ENCODE assay signal across 24 cellular contexts in genomic region chr6:166595949-166596348, GRCh38. TPM values are rescaled to one million over a fixed set of nuclear protein-coding genes. Genes with fewer than 3 reads are reported as not detected.
DNase-seq lines count a peak whose midpoint lies in the region; ATAC-seq and TF ChIP-seq lines count a peak whose summit lies in the region.
"Had no signal": no experiment of that assay in that cellular context is flagged by ENCODE, and none has a peak within 500 bp of the region (broad histone marks: within the 10 kb centered on the region; RNA-seq: fewer than 3 reads in every experiment).

No MANE protein-coding gene starts in this region.

- WGBS in SK-N-SH (ENCODE audit: low lambda C conversion rate): 82% methylated on average over 6 of the region's 6 CpGs
- 86 to 95% methylated on average over 6 of the region's 6 CpGs for WGBS in gastroesophageal sphincter (ENCODE audit: low coverage in 1 of 2), 2 donors
- 46 to 75% methylated on average over 6 of the region's 6 CpGs for WGBS in sigmoid colon, 2 donors

- H3K79me2 ChIP-seq in SK-N-SH (ENCODE audit: insufficient read depth): peaks cover 80% of the 10 kb centered on the region

- peak overlapping the region; percentile 69 for H3K9ac ChIP-seq in SK-N-SH

- intact Hi-C loops in sigmoid colon (cut with DNase I): loop anchor here (5.0 kb wide), 1 partner anchor 39 kb away; no protein-coding TSS in a partner anchor

- peaks cover 39 to 59% of the 10 kb centered on the region in 2 experiments for H3K4me1 ChIP-seq in SK-N-SH (ENCODE audit: control insufficient read depth in 1 of 2, insufficient read depth in 2 of 2, low read depth in 1 of 2, low read length in 1 of 2)
- H3K4me1 ChIP-seq in gastroesophageal sphincter: peaks cover 3 to 42% (median 17%) of the 10 kb centered on the region in 3 donors
- H3K4me1 ChIP-seq in sigmoid colon: peaks cover 0 to 51% (median 33%) of the 10 kb centered on the region in 4 donors
- H3K4me1 ChIP-seq: A549 had no signal

- CTCF ChIA-PET in AG04450 (lab: Charles Lee) (no interaction called here), SK-N-SH (lab: Yijun Ruan, JAX) (no interaction called here), GM10248 (lab: Yijun Ruan, JAX) (no interaction called here)

- TF ChIP-seq POLR2A in gastroesophageal sphincter (IDR thresholded peaks at IDR 0.05): no peak
- TF ChIP-seq POLR2A in sigmoid colon (IDR thresholded peaks at IDR 0.05): no peak

- TF ChIP-seq CTCF in AG04450 (IDR thresholded peaks at IDR 0.05; ENCODE audit: low read depth, low read length): no peak
- TF ChIP-seq CTCF in SK-N-SH (IDR thresholded peaks at IDR 0.05): no peak
- no peak for TF ChIP-seq CTCF in gastroesophageal sphincter (IDR thresholded peaks at IDR 0.05)
- TF ChIP-seq CTCF in sigmoid colon (IDR thresholded peaks at IDR 0.05): no peak
- TF ChIP-seq CTCF in GM10248 (IDR thresholded peaks at IDR 0.05; ENCODE audit: control extremely low read depth, extremely low read depth, low read depth, missing control alignments): no peak

- H3K9me3 ChIP-seq in AG04450 (ENCODE audit: control insufficient read depth, insufficient read depth, low read length): no peaks in the 10 kb centered on the region; the same call in 1 of the 2 replicates
- no peaks in the 10 kb centered on the region for H3K9me3 ChIP-seq in SK-N-SH
- H3K9me3 ChIP-seq in gastroesophageal sphincter: no peaks in the 10 kb centered on the region
- no peaks in the 10 kb centered on the region for H3K9me3 ChIP-seq in sigmoid colon
- H3K9me3 ChIP-seq: A549, pancreas, right atrium auricular region had no signal

- H3K4me2 ChIP-seq in SK-N-SH: peak overlapping the region; percentile 48
- H3K4me2 ChIP-seq: A549 had no signal

- H3K9me2 ChIP-seq in SK-N-SH: no peaks in the 10 kb centered on the region

- POLR2A ChIA-PET in AG04450 (lab: Yijun Ruan, JAX) (interaction anchor here (1.2 to 1.6 kb wide), 4 partner anchors 11 to 130 kb away, joined by 4 to 7 read pairs (median 4); partner anchors contain the start of gene RPS6KA2), SK-N-SH (lab: Yijun Ruan, JAX) (no interaction called here), GM10248 (lab: Yijun Ruan, JAX) (no interaction called here)

- H3K27ac ChIP-seq in AG04450 (ENCODE audit: low read depth, low read length) (peak overlapping the region; percentile 85), SK-N-SH (ENCODE audit: low read depth in 2 of 2, low read length in 1 of 2) (peak overlapping the region; percentile 78 to 100), gastroesophageal sphincter (peak overlapping the region in 3 of 4 donors; percentile 3 to 78 (median 74)), sigmoid colon (peak overlapping the region in 3 of 4 donors; percentile 49 to 83 (median 61))
- H3K27ac ChIP-seq: A549, cardiac muscle cell, pancreas, right atrium auricular region, SK-N-MC, WERI-Rb-1 had no signal

- H2AFZ ChIP-seq in SK-N-SH (ENCODE audit: low read depth): no peak overlapping the region

- H3F3A ChIP-seq in SK-N-SH (replicated peaks; ENCODE audit: insufficient read depth): peaks cover 40% of the 10 kb centered on the region

- H3K4me3 ChIP-seq in AG04450 (ENCODE audit: low read depth, low read length) (no peak overlapping the region), SK-N-SH (ENCODE audit: low read depth in 2 of 2, low read length in 1 of 2) (no peak overlapping the region), gastroesophageal sphincter (no peak overlapping the region), sigmoid colon (no peak overlapping the region)
- H3K4me3 ChIP-seq: A549, cardiac muscle cell, pancreas, right atrium auricular region, SK-N-MC had no signal

- DNase-seq in AG04450 (ENCODE audit: low read depth, low spot score) (no peak), SK-N-SH (no peak), sigmoid colon (no peak), GM10248 (ENCODE audit: extremely low spot score) (no peak), kidney glomerular epithelial cell (lab: John Stamatoyannopoulos, UW) (no peak)
- DNase-seq: activated CD4-positive, alpha-beta T cell treated with anti-CD3 and anti-CD28 coated beads, Interleukin-2, amount 10 ng/mL, durations not matched to agents 7 days and 5 days; activated naive CD4-positive, alpha-beta T cell treated with anti-CD3 and anti-CD28 coated beads, Interleukin-2, amount 50 U/mL, for 16 hours; DMS79 treated with DMSO at 0.1 percent for 48 hours; GOT3; natural killer cell; NCI-H1048; NCI-H187; NCI-H2171 treated with DMSO at 0.1 percent for 48 hours; NCI-H524 treated with DMSO at 0.1 percent for 48 hours; pancreas; stimulated activated CD8-positive, alpha-beta memory T cell treated with anti-CD3 and anti-CD28 coated beads, Interleukin-4, amount 100 ng/mL, for 48 hours; WERI-Rb-1 had no signal

- TF ChIP-seq EP300 in SK-N-SH (IDR thresholded peaks at IDR 0.05; ENCODE audit: borderline replicate concordance in 1 of 2, low read depth in 1 of 2, low read length in 1 of 2): no peak
- no peak for TF ChIP-seq EP300 in gastroesophageal sphincter (IDR thresholded peaks at IDR 0.05)
- TF ChIP-seq EP300 in sigmoid colon (IDR thresholded peaks at IDR 0.05): no peak

- H3K27me3 ChIP-seq in AG04450 (ENCODE audit: control insufficient read depth, insufficient read depth, low read length): no peaks in the 10 kb centered on the region
- no peaks in the 10 kb centered on the region for H3K27me3 ChIP-seq in SK-N-SH (ENCODE audit: insufficient read depth)
- H3K27me3 ChIP-seq in gastroesophageal sphincter: no peaks in the 10 kb centered on the region
- no peaks in the 10 kb centered on the region for H3K27me3 ChIP-seq in sigmoid colon
- H3K27me3 ChIP-seq: cardiac muscle cell, pancreas, right atrium auricular region had no signal

- ATAC-seq in gastroesophageal sphincter: no peak
- ATAC-seq in HG03097 (IDR thresholded peaks at IDR 0.05; ENCODE audit: low FRiP score, unreplicated experiment): no peak
- no peak for ATAC-seq in GM21528 (IDR thresholded peaks at IDR 0.05; ENCODE audit: low FRiP score, unreplicated experiment)
- ATAC-seq: A549, natural killer cell, pancreas had no signal

- no peak for TF ChIP-seq RAD21 in SK-N-SH (IDR thresholded peaks at IDR 0.05; ENCODE audit: low read length)

- H4K20me1 ChIP-seq in SK-N-SH (ENCODE audit: insufficient read depth): no peaks in the 10 kb centered on the region

- H3K36me3 ChIP-seq in SK-N-SH (replicated peaks in 1 of 2; ENCODE audit: control insufficient read depth in 1 of 2, insufficient read depth in 2 of 2, low read length in 1 of 2): peaks cover 0 to 8% of the 10 kb centered on the region in 2 experiments
- no peaks in the 10 kb centered on the region for H3K36me3 ChIP-seq in gastroesophageal sphincter
- no peaks in the 10 kb centered on the region for H3K36me3 ChIP-seq in sigmoid colon
- H3K36me3 ChIP-seq: cardiac muscle cell, pancreas, right atrium auricular region, WERI-Rb-1 had no signal

TF ChIP-seq in SK-N-SH, 30 proteins besides CTCF, POLR2A, EP300 and RAD21 (continues in another document):
- no peak for TF ChIP-seq JUND (IDR thresholded peaks at IDR 0.05)
- no peak for TF ChIP-seq FOXJ3 (CRISPR knock-in tag; IDR thresholded peaks at IDR 0.05)
- no peak for TF ChIP-seq RXRA (IDR thresholded peaks at IDR 0.05; ENCODE audit: borderline replicate concordance, low read depth)
- TF ChIP-seq SIN3A (IDR thresholded peaks at IDR 0.05; ENCODE audit: borderline replicate concordance, low read depth, low read length): no peak
- TF ChIP-seq USF2 (IDR thresholded peaks at IDR 0.05; ENCODE audit: borderline replicate concordance, low read depth, low read length): no peak
- TF ChIP-seq MEF2A (IDR thresholded peaks at IDR 0.05; ENCODE audit: borderline replicate concordance, low read depth): no peak
- TF ChIP-seq USF1 (IDR thresholded peaks at IDR 0.05; ENCODE audit: borderline replicate concordance, low read depth): no peak
- TF ChIP-seq MAX (IDR thresholded peaks at IDR 0.05; ENCODE audit: low read depth): no peak
- no peak for TF ChIP-seq TEAD4 (IDR thresholded peaks at IDR 0.05; ENCODE audit: borderline replicate concordance, insufficient read depth)
- no peak for TF ChIP-seq GATA2 (CRISPR knock-in tag; IDR thresholded peaks at IDR 0.05)
- no peak for TF ChIP-seq RFX5 (IDR thresholded peaks at IDR 0.05; ENCODE audit: low read length)
- no peak for TF ChIP-seq SMC3 (IDR thresholded peaks at IDR 0.05; ENCODE audit: low read depth, low read length)
- TF ChIP-seq MXI1 (IDR thresholded peaks at IDR 0.05; ENCODE audit: low read depth, low read length): no peak

RNA-seq across cellular contexts. Expression of gene RAMACL, which starts 9.5 kb away (rescaled TPM):
- polyA plus RNA-seq in AG04450 (2011; rRNA removed) (0.77 and 0.87 TPM in 2 replicates), SK-N-SH (2012; rRNA removed) (0.10 and 0.39 TPM in 2 replicates), sigmoid colon (under 1 TPM in 1 of 3 donors, not detected in 2; 0.34 TPM)
- polyA minus RNA-seq in AG04450 (2011; rRNA and poly(A)+ RNA removed): 2.8 and 3.5 TPM in 2 replicates
- 0.46 and 0.81 TPM in 2 replicates for polyA plus RNA-seq in SK-N-SH (2012; cell fraction: cytosol; rRNA removed)
- polyA plus RNA-seq in SK-N-SH (2012; cell fraction: nucleus; rRNA removed): 0.95 and 1.4 TPM in 2 replicates
- total RNA-seq in gastroesophageal sphincter (1 to 10 TPM in 3 of 4 donors, under 1 TPM in 1; 0.27 to 2.5 (median 1.7) TPM), sigmoid colon (1 to 10 TPM in 3 of 4 donors, under 1 TPM in 1; 0.66 to 3.0 (median 2.2) TPM)

RNA-seq across cellular contexts. Expression of gene RPS6KA2, which starts 31.1 kb away (rescaled TPM):
- polyA plus RNA-seq in AG04450 (2011; rRNA removed): 70.9 and 76.6 TPM in 2 replicates
- polyA minus RNA-seq in AG04450 (2011; rRNA and poly(A)+ RNA removed): 86.5 and 107 TPM in 2 replicates
- 59.5 and 60.3 TPM in 2 replicates for polyA plus RNA-seq in SK-N-SH (2012; rRNA removed)
- 51.5 and 62.1 TPM in 2 replicates for polyA plus RNA-seq in SK-N-SH (2012; cell fraction: cytosol; rRNA removed)
- 47.9 and 50.9 TPM in 2 replicates for polyA plus RNA-seq in SK-N-SH (2012; cell fraction: nucleus; rRNA removed)
- 100 to 1,000 TPM in 1 of 4 donors, 10 to 100 TPM in 3; 55.4 to 119 (median 76.4) TPM for total RNA-seq in gastroesophageal sphincter
- 10 to 100 TPM; 27.8 to 44.7 (median 32.3) TPM for total RNA-seq in sigmoid colon
- polyA plus RNA-seq in sigmoid colon: 10 to 100 TPM in 2 of 3 donors, 1 to 10 TPM in 1; 6.5 to 14.7 (median 12.6) TPM
